ENCODE assay signal across 8 cellular contexts in the genomic region with DNA sequence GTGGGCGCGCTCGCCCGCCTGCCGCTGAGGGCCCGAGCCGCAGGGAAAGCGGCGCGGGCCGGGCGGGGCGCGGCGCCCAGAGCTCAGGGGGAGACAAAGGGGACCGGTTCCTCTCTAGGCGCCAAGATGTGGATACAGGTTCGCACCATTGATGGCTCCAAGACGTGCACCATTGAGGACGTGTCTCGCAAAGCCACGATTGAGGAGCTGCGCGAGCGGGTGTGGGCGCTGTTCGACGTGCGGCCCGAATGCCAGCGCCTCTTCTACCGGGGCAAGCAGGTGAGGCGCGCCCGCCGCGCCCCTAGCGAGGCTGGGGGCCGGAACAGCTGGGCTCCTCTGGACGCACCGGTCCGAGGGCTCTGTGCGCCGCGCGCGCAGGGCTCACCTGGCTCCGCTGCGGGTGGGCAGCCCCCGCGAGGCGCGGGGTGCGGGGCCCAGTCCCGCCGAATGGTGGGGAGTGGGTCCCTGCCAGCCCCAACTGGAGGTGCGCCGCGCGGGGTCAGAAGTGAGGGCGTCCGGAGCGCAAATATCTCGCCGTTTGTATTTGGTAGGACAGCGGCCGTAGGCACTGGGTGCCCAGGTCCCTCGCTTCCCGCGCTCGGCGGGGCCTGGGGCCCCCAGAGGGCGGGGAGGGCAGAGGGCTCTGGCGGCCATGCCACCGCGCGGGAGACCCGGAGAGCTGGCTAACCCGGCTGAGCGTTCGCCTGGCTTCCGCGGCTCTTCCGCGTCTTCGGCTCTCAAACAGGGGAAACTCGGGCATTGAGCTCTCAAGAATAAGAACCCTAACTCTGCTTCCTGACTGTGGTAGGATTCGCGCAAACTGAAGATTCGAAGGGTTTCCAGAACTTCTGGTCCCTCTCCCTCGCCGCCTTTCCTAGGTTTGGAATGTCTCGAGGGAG. TPM values are rescaled to one million over a fixed set of nuclear protein-coding genes. Genes with fewer than 3 reads are reported as not detected.
A peak's percentile ranks its signal among the peaks of the same experiment; 100 is the strongest.
DNase-seq lines count a peak whose midpoint lies in the region; ATAC-seq and TF ChIP-seq lines count a peak whose summit lies in the region.

No MANE protein-coding gene starts in this region.

- no peaks in the 10 kb centered on the region for H3K27me3 ChIP-seq in CD4-positive, CD25-positive, alpha-beta regulatory T cell (ENCODE audit: control insufficient read depth, insufficient read depth, low read length)
- H3K27me3 ChIP-seq in mammary epithelial cell (ENCODE audit: insufficient read depth, low read length): no peaks in the 10 kb centered on the region
- no peaks in the 10 kb centered on the region for H3K27me3 ChIP-seq in kidney epithelial cell (ENCODE audit: control insufficient read depth, insufficient read depth, low read length)

- H3K4me3 ChIP-seq in CD4-positive, CD25-positive, alpha-beta regulatory T cell (ENCODE audit: low read depth, low read length): peak overlapping the region; percentile 98
- peak overlapping the region; percentile 82 to 95 (median 84) for H3K4me3 ChIP-seq in mammary epithelial cell (replicated peaks in 1 of 3; ENCODE audit: insufficient read depth in 1 of 3, low read depth in 2 of 3, low read length in 3 of 3)
- peak overlapping the region; percentile 80 for H3K4me3 ChIP-seq in kidney epithelial cell (ENCODE audit: low read depth, low read length)

- H3K27ac ChIP-seq in CD4-positive, CD25-positive, alpha-beta regulatory T cell (ENCODE audit: insufficient read depth, low read length, poor library complexity, severe bottlenecking): peak overlapping the region; percentile 91
- peak overlapping the region; percentile 74 for H3K27ac ChIP-seq in mammary epithelial cell (ENCODE audit: insufficient read depth, low read depth, low read length)

- DNase-seq in CD4-positive, CD25-positive, alpha-beta regulatory T cell: peak; percentile 16 to 59 (median 36)
- peak; percentile 21 for DNase-seq in T-helper 9 cell
- peak; percentile 42 for DNase-seq in mammary epithelial cell
- DNase-seq in kidney epithelial cell (ENCODE audit: low read depth): no peak
- DNase-seq in stimulated activated CD4-positive, alpha-beta T cell treated with anti-CD3 and anti-CD28 coated beads, Interleukin-1b, Interleukin-23, amount 100 ng/mL, for 48 hours: peak; percentile 31
- no peak for DNase-seq in NCI-H1436 treated with DMSO at 0.1 percent for 48 hours (lab: John Stamatoyannopoulos, UW)

- CTCF ChIA-PET in mammary epithelial cell (lab: Charles Lee; ENCODE audit: low non-redundant PET): interaction anchor here (0.6 to 0.7 kb wide), 2 partner anchors 59 to 82 kb away, joined by 3 read pairs; no protein-coding TSS in a partner anchor

- H3K36me3 ChIP-seq in CD4-positive, CD25-positive, alpha-beta regulatory T cell (ENCODE audit: control insufficient read depth, insufficient read depth, low read length): peaks cover 8% of the 10 kb centered on the region
- H3K36me3 ChIP-seq in mammary epithelial cell (ENCODE audit: insufficient read depth, low read length): peaks cover 2% of the 10 kb centered on the region
- H3K36me3 ChIP-seq in kidney epithelial cell (ENCODE audit: control insufficient read depth, insufficient read depth, low read length): no peaks in the 10 kb centered on the region

- WGBS in mammary epithelial cell (ENCODE audit: low coverage, missing lambda C conversion rate): 6% methylated on average over 41 of the region's 93 CpGs

- peak overlapping the region; percentile 81 to 90 (median 88) for H3K27ac Mint-ChIP-seq in CD4-positive, CD25-positive, alpha-beta regulatory T cell

- peak overlapping the region; percentile 89 to 92 (median 90) for H3K4me3 Mint-ChIP-seq in CD4-positive, CD25-positive, alpha-beta regulatory T cell

- H3K36me3 Mint-ChIP-seq in CD4-positive, CD25-positive, alpha-beta regulatory T cell: peaks cover 8% of the 10 kb centered on the region

- H3K9me3 ChIP-seq in CD4-positive, CD25-positive, alpha-beta regulatory T cell (ENCODE audit: control insufficient read depth in 2 of 2, low read length in 2 of 2): no peaks in the 10 kb centered on the region
- H3K9me3 ChIP-seq in mammary epithelial cell (replicated peaks; ENCODE audit: insufficient read depth, low read length): no peaks in the 10 kb centered on the region

- H3K4me1 Mint-ChIP-seq in CD4-positive, CD25-positive, alpha-beta regulatory T cell: peaks cover 31 to 47% (median 40%) of the 10 kb centered on the region in 4 donors

- peak overlapping the region; percentile 72 for H2AFZ ChIP-seq in mammary epithelial cell (ENCODE audit: low read depth, low read length)

- in situ Hi-C loops in mammary epithelial cell (cut with MboI; ENCODE audit: low sequenced_read_pairs in 2 of 2): no loop called here

- H4K20me1 ChIP-seq in mammary epithelial cell (ENCODE audit: insufficient read depth, low read length): peaks cover 5% of the 10 kb centered on the region

- no TSS peak for BruUV-seq in mammary epithelial cell (replicated peaks; lab: Mats Ljungman, UMichigan)

- intact Hi-C loops in mammary epithelial cell (cut with micrococcal nuclease): loop anchor here (1.0 to 5.0 kb wide), 4 partner anchors 59 to 344 kb away; partner anchors contain the start of gene KDM4C

- H3K4me1 ChIP-seq in CD4-positive, CD25-positive, alpha-beta regulatory T cell (ENCODE audit: control insufficient read depth, insufficient read depth, low read length, poor library complexity, severe bottlenecking): peaks cover 41% of the 10 kb centered on the region
- H3K4me1 ChIP-seq in mammary epithelial cell (ENCODE audit: insufficient read depth, low read length): peaks cover 19% of the 10 kb centered on the region

- peak in 1 of 2 donors; percentile 13 for TF ChIP-seq CTCF in mammary epithelial cell (conservative IDR thresholded peaks at IDR 0.05 in 1 of 2, IDR thresholded peaks at IDR 0.05 in 1 of 2; ENCODE audit: extremely low read depth in 1 of 2, insufficient read depth in 1 of 2, low read depth in 1 of 2, low read length in 2 of 2)
- no peak for TF ChIP-seq CTCF in kidney epithelial cell (IDR thresholded peaks at IDR 0.05; ENCODE audit: insufficient read depth, low read length, poor library complexity, severe bottlenecking)

- peak overlapping the region; percentile 82 for H3K4me2 ChIP-seq in mammary epithelial cell (ENCODE audit: insufficient read depth, low read depth, low read length)

- peaks cover 5% of the 10 kb centered on the region for H3K27me3 Mint-ChIP-seq in CD4-positive, CD25-positive, alpha-beta regulatory T cell

- no peaks in the 10 kb centered on the region for H3K9me3 Mint-ChIP-seq in CD4-positive, CD25-positive, alpha-beta regulatory T cell

- peak overlapping the region; percentile 93 for H3K9ac ChIP-seq in mammary epithelial cell (ENCODE audit: insufficient read depth, low read length)

- dilution Hi-C loops in mammary epithelial cell (cut with HindIII; ENCODE audit: low sequenced_read_pairs): no loop called here

- ATAC-seq in CD4-positive, CD25-positive, alpha-beta regulatory T cell (ENCODE audit: low read depth in 2 of 2): peak; percentile 6 to 10
- ATAC-seq in GM19455 (IDR thresholded peaks at IDR 0.05; ENCODE audit: unreplicated experiment) (peak; percentile 23), HG03521 (IDR thresholded peaks at IDR 0.05; ENCODE audit: unreplicated experiment) (peak; percentile 9)

- H3K79me2 ChIP-seq in mammary epithelial cell (ENCODE audit: insufficient read depth, low read length): peaks cover 56% of the 10 kb centered on the region

RNA-seq across cellular contexts. Expression of gene UHRF2, which starts 0.6 kb away (rescaled TPM):
- 222 TPM for total RNA-seq in CD4-positive, CD25-positive, alpha-beta regulatory T cell
- polyA plus RNA-seq in CD4-positive, CD25-positive, alpha-beta regulatory T cell: 10 to 100 TPM; 19.9 to 22.3 (median 20.6) TPM
- total RNA-seq in mammary epithelial cell (10 to 100 TPM; 45.5 to 72.0 TPM), kidney epithelial cell (31.9 and 32.9 TPM in 2 replicates)
- 31.9 TPM for polyA plus RNA-seq in mammary epithelial cell
- polyA minus RNA-seq in mammary epithelial cell: 54.6 TPM

Comparison
In these comparisons a context has a peak if more than half of its experiments do, and no peak if none do; other contexts are left out.
1. DNase-seq: peak in CD4-positive, CD25-positive, alpha-beta regulatory T cell (3 of 3), T-helper 9 cell (single experiment), mammary epithelial cell (single experiment) and stimulated activated CD4-positive, alpha-beta T cell treated with anti-CD3 and anti-CD28 coated beads, Interleukin-1b, Interleukin-23, amount 100 ng/mL, for 48 hours (single experiment); none in kidney epithelial cell (single experiment) and NCI-H1436 treated with DMSO at 0.1 percent for 48 hours (single experiment).
2. Peak in every context shown above with its lines, with median percentiles within 50 percentile points of each other: ATAC-seq and H3K4me3 ChIP-seq.